Comparison of ENCODE assay signal across 16 cellular contexts in the genomic region with DNA sequence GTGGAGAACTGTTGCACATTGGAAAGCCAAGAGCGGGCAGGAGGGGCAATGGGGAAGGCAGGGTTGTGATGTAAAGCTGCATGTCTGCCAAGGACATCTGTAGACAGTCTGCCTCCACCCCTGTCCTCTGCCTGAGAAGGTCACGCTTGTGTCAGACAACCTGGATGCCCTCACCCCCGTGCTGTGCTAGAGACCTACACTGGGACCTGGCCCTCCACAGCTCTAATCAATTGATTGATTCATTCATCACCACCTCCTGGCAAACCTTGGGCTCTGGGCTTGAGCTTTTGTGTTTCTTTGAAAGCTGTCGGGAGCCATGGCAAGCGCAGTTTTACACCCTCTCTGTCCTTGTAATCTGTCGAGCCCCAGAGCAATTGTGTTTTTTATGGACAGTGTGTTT. TPM values are rescaled to one million over a fixed set of nuclear protein-coding genes. Genes with fewer than 3 reads are reported as not detected.
DNase-seq lines count a peak whose midpoint lies in the region; ATAC-seq and FAIRE-seq lines count a peak whose summit lies in the region.
"Had no signal": no experiment of that assay in that cellular context is flagged by ENCODE, and none has a peak within 500 bp of the region (broad histone marks: within the 10 kb centered on the region; RNA-seq: fewer than 3 reads in every experiment).

No MANE protein-coding gene starts in this region.

- ATAC-seq in HG03457 (IDR thresholded peaks at IDR 0.05; ENCODE audit: unreplicated experiment) (no peak), left colon (no peak)
- ATAC-seq: A549, HepG2 had no signal

- intact Hi-C loops in left colon (cut with DNase I, micrococcal nuclease): no loop called here

- peak; percentile 37 for FAIRE-seq in urothelium cell line (lab: Jason Lieb, UNC)
- FAIRE-seq: A549, D721Med, HepG2 had no signal

- peak; percentile 43 for DNase-seq in activated CD8-positive, alpha-beta memory T cell treated with anti-CD3 and anti-CD28 coated beads for 24 hours
- no peak for DNase-seq in activated CD8-positive, alpha-beta memory T cell treated with anti-CD3 and anti-CD28 coated beads, Interleukin-2, amount 50 U/mL, for 4 hours
- DNase-seq in mesenteric fat pad (ENCODE audit: low spot score) (peak; percentile 74), retina (peak; percentile 5), urothelium cell line (ENCODE audit: low spot score) (no peak), DMS53 (lab: John Stamatoyannopoulos, UW) (no peak), left colon (no peak)
- DNase-seq: AML-193; CD4-positive, alpha-beta T cell; DMS79; GF-D8 had no signal

RNA-seq across cellular contexts. Expression of gene MARCO, which starts 41.1 kb away (rescaled TPM):
- 92.5 TPM for total RNA-seq in mesenteric fat pad
- total RNA-seq in left colon: 1 to 10 TPM; 2.7 to 3.2 TPM
- total RNA-seq: H4, HepG2 had no signal

Comparison
In these comparisons a context has a peak if more than half of its experiments do, and no peak if none do; other contexts are left out.
1. DNase-seq: peak in activated CD8-positive, alpha-beta memory T cell treated with anti-CD3 and anti-CD28 coated beads for 24 hours (single experiment), mesenteric fat pad (single experiment) and retina (single experiment); none in activated CD8-positive, alpha-beta memory T cell treated with anti-CD3 and anti-CD28 coated beads, Interleukin-2, amount 50 U/mL, for 4 hours (single experiment), urothelium cell line (single experiment), DMS53 (single experiment) and left colon (0 of 2).
2. RNA of gene MARCO, which starts 41.1 kb away (total RNA-seq): 92.5 TPM in mesenteric fat pad (single experiment); 2.7 to 3.2 TPM in left colon; every median in the first group is over 10 times any median in the second.